In the genomic region with DNA sequence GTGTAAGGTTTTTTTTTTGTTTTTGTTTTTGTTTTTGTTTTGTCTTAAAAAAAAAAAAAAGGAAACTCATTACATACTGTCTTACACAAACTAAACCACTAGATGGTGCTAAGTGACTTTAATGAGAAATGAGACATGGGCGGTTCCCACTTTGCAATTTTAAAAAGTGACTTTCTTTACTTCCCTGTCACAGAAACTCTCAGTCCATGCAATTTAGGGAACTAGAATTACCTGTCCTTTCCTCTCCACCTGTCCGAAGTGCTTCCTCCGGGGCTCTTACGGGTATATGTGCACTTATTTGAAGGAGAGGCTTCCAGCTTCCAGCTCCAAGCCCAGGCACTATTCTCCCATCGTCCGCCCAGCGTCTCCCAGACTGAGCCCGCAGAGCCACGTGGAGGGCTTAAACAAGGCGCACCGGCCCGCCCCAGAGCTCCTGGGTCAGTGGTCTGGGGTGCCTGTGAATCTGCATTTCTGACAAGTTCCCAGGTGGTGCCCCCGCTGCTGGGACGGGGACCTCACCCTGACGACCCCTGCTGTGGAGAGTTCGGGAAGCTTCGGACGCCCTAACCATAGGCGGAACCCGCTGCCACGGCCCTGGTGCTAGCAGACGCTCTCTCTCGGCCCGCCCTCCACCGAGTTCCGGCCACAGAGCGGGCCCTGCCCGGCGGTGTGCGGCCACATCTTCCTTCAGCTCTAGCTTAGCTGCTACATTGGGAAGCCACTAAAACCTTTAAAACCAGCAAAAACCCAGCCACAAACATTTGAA, we compare ENCODE assay signal across 8 cellular contexts. TPM values are rescaled to one million over a fixed set of nuclear protein-coding genes. Genes with fewer than 3 reads are reported as not detected.
DNase-seq lines count a peak whose midpoint lies in the region; ATAC-seq and TF ChIP-seq lines count a peak whose summit lies in the region.

No MANE protein-coding gene starts in this region.

- CTCF ChIA-PET in activated CD4-positive, alpha-beta T cell treated with anti-CD3 and anti-CD28 coated beads, Interleukin-2, amount 10 ng/mL, durations not matched to agents 7 days and 5 days (lab: Charles Lee) = interaction anchor here (0.6 to 3.1 kb wide), 21 partner anchors 9 to 1024 kb away, joined by 3 to 15 read pairs (median 3); partner anchors contain the start of gene BFSP1

- peak; percentile 49 for TF ChIP-seq CTCF in AG09319 (IDR thresholded peaks at IDR 0.05; ENCODE audit: low read depth, low read length)

- ATAC-seq in GM18861 (IDR thresholded peaks at IDR 0.05; ENCODE audit: unreplicated experiment) (peak; percentile 62), HG03103 (IDR thresholded peaks at IDR 0.05; ENCODE audit: low read depth, unreplicated experiment) (peak; percentile 64)
- ATAC-seq in effector memory CD8-positive, alpha-beta T cell (replicated peaks) = peak; percentile 68

- H3K9me3 Mint-ChIP-seq in activated CD4-positive, alpha-beta T cell treated with anti-CD3 and anti-CD28 coated beads, Interleukin-2, amount 10 ng/mL, durations not matched to agents 7 days and 5 days = no peaks in the 10 kb centered on the region
- no peaks in the 10 kb centered on the region for H3K9me3 Mint-ChIP-seq in effector memory CD8-positive, alpha-beta T cell

- H3K4me3 Mint-ChIP-seq in activated CD4-positive, alpha-beta T cell treated with anti-CD3 and anti-CD28 coated beads, Interleukin-2, amount 10 ng/mL, durations not matched to agents 7 days and 5 days = peak overlapping the region; percentile 77
- H3K4me3 Mint-ChIP-seq in effector memory CD8-positive, alpha-beta T cell = peak overlapping the region; percentile 86 to 88

- H3K27me3 Mint-ChIP-seq in activated CD4-positive, alpha-beta T cell treated with anti-CD3 and anti-CD28 coated beads, Interleukin-2, amount 10 ng/mL, durations not matched to agents 7 days and 5 days = peaks cover 14% of the 10 kb centered on the region
- peaks cover 0 to 4% of the 10 kb centered on the region in 2 donors for H3K27me3 Mint-ChIP-seq in effector memory CD8-positive, alpha-beta T cell

- H3K4me1 Mint-ChIP-seq in activated CD4-positive, alpha-beta T cell treated with anti-CD3 and anti-CD28 coated beads, Interleukin-2, amount 10 ng/mL, durations not matched to agents 7 days and 5 days = peaks cover 58% of the 10 kb centered on the region
- peaks cover 39 to 40% of the 10 kb centered on the region in 2 donors for H3K4me1 Mint-ChIP-seq in effector memory CD8-positive, alpha-beta T cell (ENCODE audit: low read depth in 2 of 2)

- peak overlapping the region; percentile 95 for H3K27ac Mint-ChIP-seq in activated CD4-positive, alpha-beta T cell treated with anti-CD3 and anti-CD28 coated beads, Interleukin-2, amount 10 ng/mL, durations not matched to agents 7 days and 5 days
- H3K27ac Mint-ChIP-seq in effector memory CD8-positive, alpha-beta T cell = peak overlapping the region; percentile 85 to 91

- H3K36me3 Mint-ChIP-seq in activated CD4-positive, alpha-beta T cell treated with anti-CD3 and anti-CD28 coated beads, Interleukin-2, amount 10 ng/mL, durations not matched to agents 7 days and 5 days (ENCODE audit: low read depth) = peaks cover 6% of the 10 kb centered on the region
- H3K36me3 Mint-ChIP-seq in effector memory CD8-positive, alpha-beta T cell (ENCODE audit: insufficient read depth) = peaks cover 5% of the 10 kb centered on the region

- POLR2A ChIA-PET in activated CD4-positive, alpha-beta T cell treated with anti-CD3 and anti-CD28 coated beads, Interleukin-2, amount 10 ng/mL, durations not matched to agents 7 days and 5 days (lab: Charles Lee) = no interaction called here

- DNase-seq in AG09319 (ENCODE audit: extremely low read depth, low read depth) (peak; percentile 19), NCI-H2227 (lab: John Stamatoyannopoulos, UW; ENCODE audit: unreplicated experiment) (peak; percentile 71), lung microvascular endothelial cell (ENCODE audit: low read depth in 2 of 2) (peak; percentile 67 to 71)
- DNase-seq in activated CD4-positive, alpha-beta T cell treated with anti-CD3 and anti-CD28 coated beads, Interleukin-2, amount 10 ng/mL, durations not matched to agents 7 days and 5 days = peak; percentile 65
- peak; percentile 39 to 53 (median 40) for DNase-seq in effector memory CD8-positive, alpha-beta T cell
- peak; percentile 16 to 52 for DNase-seq in stimulated activated CD8-positive, alpha-beta memory T cell treated with anti-CD3 and anti-CD28 coated beads, Interleukin-2, amount 100 ng/mL, for 48 hours (ENCODE audit: low read depth in 2 of 2)

RNA-seq across cellular contexts. Expression of gene BFSP1, which starts 26.1 kb away (rescaled TPM):
- total RNA-seq in activated CD4-positive, alpha-beta T cell treated with anti-CD3 and anti-CD28 coated beads, Interleukin-2, amount 10 ng/mL, durations not matched to agents 7 days and 5 days = 1 to 10 TPM; 2.0 to 2.2 TPM
- 0.60 and 1.7 TPM in 2 replicates for total RNA-seq in lung microvascular endothelial cell

Comparison
In these comparisons a context has a peak if more than half of its experiments do, and no peak if none do; other contexts are left out.
1. Peak in every context shown above with its lines: DNase-seq and ATAC-seq.
2. DNase-seq: peak in every context shown above with its lines; median percentile 71 in NCI-H2227; 69 in lung microvascular endothelial cell; 65 in activated CD4-positive, alpha-beta T cell treated with anti-CD3 and anti-CD28 coated beads, Interleukin-2, amount 10 ng/mL, durations not matched to agents 7 days and 5 days; 40 in effector memory CD8-positive, alpha-beta T cell; 34 in stimulated activated CD8-positive, alpha-beta memory T cell treated with anti-CD3 and anti-CD28 coated beads, Interleukin-2, amount 100 ng/mL, for 48 hours; 19 in AG09319.